ENCODE assay signal across 25 cellular contexts in genomic region chr3:62143843-62144450, GRCh38.
A peak's percentile ranks its signal among the peaks of the same experiment; 100 is the strongest.
DNase-seq lines count a peak whose midpoint lies in the region; ATAC-seq, FAIRE-seq and TF ChIP-seq lines count a peak whose summit lies in the region.
"Had no signal": no experiment of that assay in that cellular context is flagged by ENCODE, and none has a peak within 500 bp of the region (broad histone marks: within the 10 kb centered on the region; RNA-seq: fewer than 3 reads in every experiment).

No MANE protein-coding gene starts in this region.

- no peak for TF ChIP-seq EP300 in GM12878 (IDR thresholded peaks at IDR 0.05; ENCODE audit: borderline replicate concordance in 1 of 2, control insufficient read depth in 1 of 2, low read depth in 2 of 2, low read length in 2 of 2)

- H3K36me3 ChIP-seq in Loucy (ENCODE audit: insufficient read depth, low read length) (no peaks in the 10 kb centered on the region), GM12878 (ENCODE audit: control insufficient read depth in 2 of 2, insufficient read depth in 2 of 2, low read length in 1 of 2) (no peaks in the 10 kb centered on the region)
- H3K36me3 ChIP-seq: esophagus muscularis mucosa, transverse colon had no signal

- in situ Hi-C loops in GM12878 (cut with MboI), result no loop called here

- POLR2A ChIA-PET in GM12878 (lab: Charles Lee), result interaction anchor here (0.7 kb wide), 1 partner anchor 28 kb away, joined by 4 read pairs; no protein-coding TSS in a partner anchor

- DNase-seq in right cardiac atrium (no peak), cardiac septum (ENCODE audit: low spot score) (no peak), GM12878 (ENCODE audit: low read depth, low spot score) (no peak), mucosa of gallbladder (ENCODE audit: low spot score) (no peak)
- DNase-seq: activated CD4-positive, alpha-beta memory T cell treated with anti-CD3 and anti-CD28 coated beads, Interleukin-2, amount 10 ng/mL, durations not matched to agents 7 days and 5 days; activated gamma-delta T cell; activated naive CD8-positive, alpha-beta T cell treated with anti-CD3 and anti-CD28 coated beads, Interleukin-2, amount 50 U/mL, for 24 hours; body of pancreas; CD4-positive, alpha-beta memory T cell; DMS53; effector memory CD4-positive, alpha-beta T cell; Karpas-422; kidney; psoas muscle; stimulated activated CD4-positive, alpha-beta T cell treated with anti-CD3 and anti-CD28 coated beads, Interleukin-4, amount 100 ng/mL, for 1 hour; stimulated activated naive CD8-positive, alpha-beta T cell treated with anti-CD3 and anti-CD28 coated beads, Interleukin-15, Interleukin-2, amounts not matched to agents 100 U/mL and 50 U/mL, for 24 hours; transverse colon had no signal

- no peaks in the 10 kb centered on the region for H3K79me2 ChIP-seq in Loucy (ENCODE audit: insufficient read depth, low read length)
- no peaks in the 10 kb centered on the region for H3K79me2 ChIP-seq in GM12878 (ENCODE audit: control insufficient read depth, insufficient read depth, low read length)

- no peaks in the 10 kb centered on the region for H3K9me2 ChIP-seq in Loucy (replicated peaks; ENCODE audit: low read depth, low read length)

- H3K4me1 ChIP-seq in right cardiac atrium (ENCODE audit: control insufficient read depth, insufficient read depth, low read length) (no peaks in the 10 kb centered on the region), Loucy (ENCODE audit: insufficient read depth, low read length, poor library complexity, severe bottlenecking) (peaks cover 47% of the 10 kb centered on the region), GM12878 (ENCODE audit: control insufficient read depth, insufficient read depth, low read length) (no peaks in the 10 kb centered on the region)
- H3K4me1 ChIP-seq: body of pancreas, transverse colon had no signal

- 81% methylated on average over 6 of the region's 6 CpGs for WGBS in right cardiac atrium
- WGBS in GM12878 (ENCODE audit: insufficient coverage, insufficient replicate concordance, low lambda C conversion rate, missing lambda C conversion rate), result 41% methylated on average over 6 of the region's 6 CpGs

- H3K27ac ChIP-seq in right cardiac atrium (ENCODE audit: low read length) (peak overlapping the region; percentile 10), GM12878 (ENCODE audit: control insufficient read depth, insufficient read depth) (no peak overlapping the region)
- H3K27ac ChIP-seq: body of pancreas, psoas muscle, RWPE1, transverse colon had no signal

- CTCF ChIA-PET in GM12878 (lab: Yijun Ruan, JAX), result interaction anchor here (0.9 to 2.2 kb wide), 10 partner anchors 8 to 286 kb away, joined by 3 to 9 read pairs (median 4); no protein-coding TSS in a partner anchor

- ATAC-seq in right cardiac atrium, result no peak
- peak; percentile 77 for ATAC-seq in GM12878
- no peak for ATAC-seq in HG02623 (IDR thresholded peaks at IDR 0.05; ENCODE audit: unreplicated experiment)
- no peak for ATAC-seq in GM21381 (IDR thresholded peaks at IDR 0.05; ENCODE audit: unreplicated experiment)
- ATAC-seq: activated naive CD8-positive, alpha-beta T cell treated with anti-CD3 and anti-CD28 coated beads, Interleukin-2, amount 50 U/mL, for 24 hours; body of pancreas; SK-N-SH treated with all-trans-retinoic acid at 6 μM for 48 hours; stimulated activated naive CD8-positive, alpha-beta T cell treated with anti-CD3 and anti-CD28 coated beads, Interleukin-15, Interleukin-2, amounts not matched to agents 100 U/mL and 50 U/mL, for 24 hours had no signal

- FAIRE-seq in GM12878 (lab: Jason Lieb, UNC), result no peak
- FAIRE-seq: GM12891, kidney had no signal

- no peak for TF ChIP-seq POLR2A in GM12878 (IDR thresholded peaks at IDR 0.05; ENCODE audit: low read depth, low read length)

- RAD21 ChIA-PET in GM12878 (lab: Charles Lee; ENCODE audit: unreplicated experiment), result interaction anchor here (1.0 to 2.9 kb wide), 2 partner anchors 22 to 44 kb away, joined by 3 to 10 read pairs; no protein-coding TSS in a partner anchor

- H3K4me3 ChIP-seq in right cardiac atrium (ENCODE audit: low read length) (no peak overlapping the region), Loucy (ENCODE audit: low read length, poor library complexity, severe bottlenecking) (peak overlapping the region; percentile 54), GM12878 (no peak overlapping the region)
- H3K4me3 ChIP-seq: body of pancreas, esophagus muscularis mucosa, lung, psoas muscle, transverse colon had no signal

- BruUV-seq in GM12878 (replicated peaks; lab: Mats Ljungman, UMichigan), result no TSS peak

- H3K9me3 ChIP-seq in right cardiac atrium (ENCODE audit: control insufficient read depth, low read length) (no peaks in the 10 kb centered on the region), Loucy (ENCODE audit: insufficient read depth, low read depth, low read length) (no peaks in the 10 kb centered on the region), GM12878 (replicated peaks; ENCODE audit: control insufficient read depth, insufficient read depth, low read length) (no peaks in the 10 kb centered on the region)
- H3K9me3 ChIP-seq: body of pancreas, esophagus muscularis mucosa, psoas muscle, transverse colon had no signal

- intact Hi-C loops in right cardiac atrium (cut with DNase I) (no loop called here), cardiac septum (cut with DNase I) (no loop called here), GM12878 (cut with micrococcal nuclease; ENCODE audit: unreplicated experiment) (no loop called here)

- no peaks in the 10 kb centered on the region for H3K27me3 ChIP-seq in right cardiac atrium (ENCODE audit: control insufficient read depth, insufficient read depth)
- no peaks in the 10 kb centered on the region for H3K27me3 ChIP-seq in Loucy (ENCODE audit: insufficient read depth, low read length, poor library complexity, severe bottlenecking)
- H3K27me3 ChIP-seq in GM12878 (replicated peaks in 1 of 2; ENCODE audit: control insufficient read depth in 2 of 2, insufficient read depth in 2 of 2, low read length in 1 of 2), result no peaks in the 10 kb centered on the region
- H3K27me3 ChIP-seq: body of pancreas, esophagus muscularis mucosa, transverse colon had no signal

- TF ChIP-seq RAD21 in GM12878 (IDR thresholded peaks at IDR 0.05; ENCODE audit: insufficient read depth, low read depth, low read length), result no peak

- H4K20me1 ChIP-seq in Loucy (ENCODE audit: insufficient read depth, low read length, poor library complexity, severe bottlenecking) (no peaks in the 10 kb centered on the region), GM12878 (ENCODE audit: control insufficient read depth, insufficient read depth) (no peaks in the 10 kb centered on the region; the same call in 1 of the 2 replicates)

- H3K4me2 ChIP-seq in Loucy (ENCODE audit: low read depth, low read length, poor library complexity, severe bottlenecking), result peak overlapping the region; percentile 71
- no peak overlapping the region for H3K4me2 ChIP-seq in GM12878 (ENCODE audit: control insufficient read depth, insufficient read depth)

- SMC1A ChIA-PET in GM12878 (lab: Charles Lee; ENCODE audit: uncharacterized antibody, unreplicated experiment), result interaction anchor here (0.7 to 3.2 kb wide), 15 partner anchors 8 to 283 kb away, joined by 3 to 14 read pairs (median 3); no protein-coding TSS in a partner anchor

- H3K9ac ChIP-seq in Loucy (ENCODE audit: low read depth, low read length, poor library complexity, severe bottlenecking), result peak overlapping the region; percentile 29
- H3K9ac ChIP-seq in GM12878 (ENCODE audit: control insufficient read depth, insufficient read depth, low read length), result no peak overlapping the region

- no peaks in the 10 kb centered on the region; the same call in 1 of the 2 replicates for H3F3A ChIP-seq in Loucy (ENCODE audit: low read depth)

- TF ChIP-seq CTCF in Loucy (conservative IDR thresholded peaks at IDR 0.05; ENCODE audit: low read length) (no peak), GM12878 (IDR thresholded peaks at IDR 0.05 in 2 of 3, conservative IDR thresholded peaks at IDR 0.05 in 1 of 3; ENCODE audit: control insufficient read depth in 2 of 3, extremely low read depth in 1 of 3, insufficient read depth in 1 of 3, low read depth in 3 of 3, low read length in 3 of 3) (no peak)

- H2AFZ ChIP-seq in Loucy (ENCODE audit: low read length) (peak overlapping the region; percentile 76), GM12878 (ENCODE audit: control insufficient read depth, low read depth, low read length) (no peak overlapping the region)

TF ChIP-seq in GM12878, 131 proteins besides CTCF, POLR2A, EP300 and RAD21 (continues in another document):
- TF ChIP-seq RAD51 (IDR thresholded peaks at IDR 0.05) (peak; percentile 43; the same call in 1 of the 2 replicates), ASH2L (IDR thresholded peaks at IDR 0.05; ENCODE audit: borderline replicate concordance, low read depth) (no peak)
- TF ChIP-seq, protein P1, sequence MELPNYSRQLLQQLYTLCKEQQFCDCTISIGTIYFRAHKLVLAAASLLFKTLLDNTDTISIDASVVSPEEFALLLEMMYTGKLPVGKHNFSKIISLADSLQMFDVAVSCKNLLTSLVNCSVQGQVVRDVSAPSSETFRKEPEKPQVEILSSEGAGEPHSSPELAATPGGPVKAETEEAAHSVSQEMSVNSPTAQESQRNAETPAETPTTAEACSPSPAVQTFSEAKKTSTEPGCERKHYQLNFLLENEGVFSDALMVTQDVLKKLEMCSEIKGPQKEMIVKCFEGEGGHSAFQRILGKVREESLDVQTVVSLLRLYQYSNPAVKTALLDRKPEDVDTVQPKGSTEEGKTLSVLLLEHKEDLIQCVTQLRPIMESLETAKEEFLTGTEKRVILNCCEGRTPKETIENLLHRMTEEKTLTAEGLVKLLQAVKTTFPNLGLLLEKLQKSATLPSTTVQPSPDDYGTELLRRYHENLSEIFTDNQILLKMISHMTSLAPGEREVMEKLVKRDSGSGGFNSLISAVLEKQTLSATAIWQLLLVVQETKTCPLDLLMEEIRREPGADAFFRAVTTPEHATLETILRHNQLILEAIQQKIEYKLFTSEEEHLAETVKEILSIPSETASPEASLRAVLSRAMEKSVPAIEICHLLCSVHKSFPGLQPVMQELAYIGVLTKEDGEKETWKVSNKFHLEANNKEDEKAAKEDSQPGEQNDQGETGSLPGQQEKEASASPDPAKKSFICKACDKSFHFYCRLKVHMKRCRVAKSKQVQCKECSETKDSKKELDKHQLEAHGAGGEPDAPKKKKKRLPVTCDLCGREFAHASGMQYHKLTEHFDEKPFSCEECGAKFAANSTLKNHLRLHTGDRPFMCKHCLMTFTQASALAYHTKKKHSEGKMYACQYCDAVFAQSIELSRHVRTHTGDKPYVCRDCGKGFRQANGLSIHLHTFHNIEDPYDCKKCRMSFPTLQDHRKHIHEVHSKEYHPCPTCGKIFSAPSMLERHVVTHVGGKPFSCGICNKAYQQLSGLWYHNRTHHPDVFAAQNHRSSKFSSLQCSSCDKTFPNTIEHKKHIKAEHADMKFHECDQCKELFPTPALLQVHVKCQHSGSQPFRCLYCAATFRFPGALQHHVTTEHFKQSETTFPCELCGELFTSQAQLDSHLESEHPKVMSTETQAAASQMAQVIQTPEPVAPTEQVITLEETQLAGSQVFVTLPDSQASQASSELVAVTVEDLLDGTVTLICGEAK (IDR thresholded peaks at IDR 0.05; ENCODE audit: borderline replicate concordance), result peak; percentile 42; the same call in 1 of the 2 replicates
